8 cellular contexts compared by ENCODE assay signal in the genomic region with DNA sequence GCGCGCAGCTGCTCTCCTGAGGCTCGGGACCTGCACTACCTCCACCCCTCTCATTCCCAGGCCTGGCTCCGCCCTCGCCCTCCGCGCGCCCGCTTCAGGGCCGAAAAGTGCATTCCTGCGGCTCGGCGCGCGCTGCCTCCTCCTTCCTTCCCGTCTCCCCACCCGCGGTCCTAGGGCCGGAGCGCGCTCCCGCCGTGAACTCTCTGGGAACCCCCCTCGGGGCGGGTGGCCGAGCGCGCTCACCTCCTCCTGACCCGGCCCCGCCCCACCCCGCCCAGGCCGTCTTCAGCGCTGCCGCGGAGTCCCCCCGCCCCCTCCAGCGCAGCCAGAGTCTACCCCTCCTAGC. TPM values are rescaled to one million over a fixed set of nuclear protein-coding genes. Genes with fewer than 3 reads are reported as not detected.
DNase-seq lines count a peak whose midpoint lies in the region; ATAC-seq, FAIRE-seq and TF ChIP-seq lines count a peak whose summit lies in the region.

No MANE protein-coding gene starts in this region.

- H3K4me1 Mint-ChIP-seq in dendritic cell treated with granulocyte-macrophage colony-stimulating factor and Interleukin-4, amounts not matched to agents 40 ng/mL and 50 ng/mL, for 4 days (ENCODE audit: low read depth), result peaks cover 91% of the 10 kb centered on the region

- H3K27me3 ChIP-seq in HepG2 (ENCODE audit: control insufficient read depth in 1 of 2, insufficient read depth in 2 of 2, low read length in 2 of 2), result peaks cover 0 to 21% of the 10 kb centered on the region in 2 experiments; a peak in 4 of 5 replicates

- 5% methylated on average over 3 of the region's 37 CpGs for WGBS in HepG2 (ENCODE audit: low lambda C conversion rate)

- no peaks in the 10 kb centered on the region for H3K9me3 ChIP-seq in HepG2 (ENCODE audit: low read length)

- no peak for TF ChIP-seq EP300 in HepG2 (IDR thresholded peaks at IDR 0.05; ENCODE audit: low read depth in 2 of 2, low read length in 2 of 2)
- no peak; the same call in 1 of the 2 replicates for TF ChIP-seq EP300 in HepG2 (CRISPR knock-in tag; IDR thresholded peaks at IDR 0.05; ENCODE audit: borderline replicate concordance)

- CTCF ChIA-PET in AG04449 (lab: Yijun Ruan, JAX) (interaction anchor here (0.6 to 24.6 kb wide), 6 partner anchors 8 to 130 kb away, joined by 3 to 659 read pairs (median 4); a partner anchor contains a TSS), HepG2 (lab: Yijun Ruan, JAX; ENCODE audit: low intra/inter-chr PET ratio, low total read pairs) (no interaction called here)

- TF ChIP-seq CTCF in AG04449 (IDR thresholded peaks at IDR 0.05; ENCODE audit: insufficient read depth, low read length, missing control alignments) (no peak), HepG2 (CRISPR knock-in tag; IDR thresholded peaks at IDR 0.05) (no peak)

- H3K4me1 ChIP-seq in HepG2 (ENCODE audit: insufficient read depth, low read length), result peaks cover 72% of the 10 kb centered on the region

- FAIRE-seq in HepG2 (lab: Jason Lieb, UNC), result peak; percentile 43

- H3K9ac ChIP-seq in HepG2 (ENCODE audit: insufficient read depth, low read depth, low read length), result peak overlapping the region; percentile 85; the same call in 1 of the 2 replicates

- H3K27me3 Mint-ChIP-seq in dendritic cell treated with granulocyte-macrophage colony-stimulating factor and Interleukin-4, amounts not matched to agents 40 ng/mL and 50 ng/mL, for 4 days, result peaks cover 18% of the 10 kb centered on the region

- ATAC-seq in GM18907 (IDR thresholded peaks at IDR 0.05; ENCODE audit: unreplicated experiment) (peak; percentile 52), HG03175 (IDR thresholded peaks at IDR 0.05; ENCODE audit: unreplicated experiment) (peak; percentile 52), HepG2 (peak; percentile 80)

- H3K36me3 Mint-ChIP-seq in dendritic cell treated with granulocyte-macrophage colony-stimulating factor and Interleukin-4, amounts not matched to agents 40 ng/mL and 50 ng/mL, for 4 days (ENCODE audit: low read depth), result peaks cover 23% of the 10 kb centered on the region

- no peaks in the 10 kb centered on the region for H3K79me2 ChIP-seq in HepG2 (ENCODE audit: insufficient read depth, low read length)

- in situ Hi-C loops in HepG2 (cut with HindIII; ENCODE audit: extremely low pct_ligation_motif_present, low pct_unique_long_range_greater_than_20kb), result no loop called here

- peak overlapping the region; percentile 95 for H3K4me3 ChIP-seq in AG04449 (ENCODE audit: low read depth, low read length)
- peak overlapping the region; percentile 75 to 89 (median 89) for H3K4me3 ChIP-seq in HepG2 (replicated peaks in 1 of 3; ENCODE audit: insufficient read depth in 1 of 3, low read depth in 2 of 3, low read length in 3 of 3)

- TF ChIP-seq POLR2A in HepG2 (IDR thresholded peaks at IDR 0.05; ENCODE audit: insufficient read depth in 1 of 2, low read depth in 2 of 2, low read length in 2 of 2), result no peak

- H3K36me3 ChIP-seq in HepG2 (replicated peaks in 1 of 2; ENCODE audit: control insufficient read depth in 1 of 2, insufficient read depth in 2 of 2, low read length in 2 of 2), result no peaks in the 10 kb centered on the region

- peak overlapping the region; percentile 88 for H3K27ac ChIP-seq in HepG2 (ENCODE audit: extremely low read length, insufficient read depth, low read length)

- POLR2A ChIA-PET in AG04449 (lab: Yijun Ruan, JAX) (interaction anchor here (0.7 to 2.4 kb wide), 7 partner anchors 8 to 220 kb away, joined by 3 to 11 read pairs (median 3); a partner anchor contains a TSS), HepG2 (lab: Yijun Ruan, JAX) (interaction anchor here (1.6 to 3.7 kb wide), 7 partner anchors 10 to 142 kb away, joined by 7 to 17 read pairs (median 9); a partner anchor contains a TSS)

- no TSS peak for BruUV-seq in HepG2 (replicated peaks; lab: Mats Ljungman, UMichigan)

- H3K4me2 ChIP-seq in HepG2 (ENCODE audit: low read depth, low read length), result peak overlapping the region; percentile 100

- TF ChIP-seq RAD21 in HepG2 (CRISPR knock-in tag; IDR thresholded peaks at IDR 0.05), result no peak

- no peaks in the 10 kb centered on the region for H3K9me3 Mint-ChIP-seq in dendritic cell treated with granulocyte-macrophage colony-stimulating factor and Interleukin-4, amounts not matched to agents 40 ng/mL and 50 ng/mL, for 4 days

- H4K20me1 ChIP-seq in HepG2 (ENCODE audit: insufficient read depth, low read length), result no peaks in the 10 kb centered on the region

- peak overlapping the region; percentile 87 for H3K4me3 Mint-ChIP-seq in dendritic cell treated with granulocyte-macrophage colony-stimulating factor and Interleukin-4, amounts not matched to agents 40 ng/mL and 50 ng/mL, for 4 days

- no peak overlapping the region for H2AFZ ChIP-seq in HepG2 (ENCODE audit: low read length)

- H3K27ac Mint-ChIP-seq in dendritic cell treated with granulocyte-macrophage colony-stimulating factor and Interleukin-4, amounts not matched to agents 40 ng/mL and 50 ng/mL, for 4 days, result peak overlapping the region; percentile 96

- DNase-seq in AG04449 (ENCODE audit: low read depth, low spot score) (peak; percentile 28), NCI-H69 (lab: John Stamatoyannopoulos, UW) (peak; percentile 97), HepG2 (ENCODE audit: low spot score) (peak; percentile 81)
- peak; percentile 57 to 63 for DNase-seq in activated CD4-positive, alpha-beta T cell treated with anti-CD3 and anti-CD28 coated beads, Interleukin-2, amount 50 U/mL, for 24 hours (ENCODE audit: low read depth in 1 of 2, low spot score in 1 of 2)
- DNase-seq in stimulated activated CD4-positive, alpha-beta T cell treated with anti-CD3 and anti-CD28 coated beads, Interleukin-2, amount 100 ng/mL, for 24 hours, result peak; percentile 80 to 85

- intact Hi-C loops in dendritic cell treated with granulocyte-macrophage colony-stimulating factor and Interleukin-4, amounts not matched to agents 40 ng/mL and 50 ng/mL, for 4 days (cut with micrococcal nuclease), result loop anchor here (2.0 kb wide), 3 partner anchors 32 to 78 kb away; a partner anchor contains a TSS
- intact Hi-C loops in HepG2 (cut with micrococcal nuclease; ENCODE audit: unreplicated experiment), result loop anchor here (5.0 kb wide), 1 partner anchor 76 kb away; a partner anchor contains a TSS

RNA-seq across cellular contexts. Expression of a gene that starts 11.2 kb away (rescaled TPM):
- 0.77 and 0.91 TPM in 2 replicates for total RNA-seq in HepG2 (2016; rRNA removed; fragmentation: Illumina TruSeq; extraction: Trizol)
- 0.18 and 0.91 TPM in 2 replicates for total RNA-seq in HepG2 (2016; cell fraction: cytosol; rRNA removed; fragmentation: Illumina TruSeq; extraction: Trizol; ENCODE audit: low read depth)
- 0.49 and 1.3 TPM in 2 replicates for total RNA-seq in HepG2 (2016; cell fraction: insoluble cytoplasmic fraction; rRNA removed; fragmentation: Illumina TruSeq; extraction: Trizol)
- 0.90 and 1.1 TPM in 2 replicates for total RNA-seq in HepG2 (2016; cell fraction: membrane; rRNA removed; fragmentation: Illumina TruSeq; extraction: Trizol)
- total RNA-seq in HepG2 (2016; cell fraction: nucleus; rRNA removed; fragmentation: Illumina TruSeq; extraction: Trizol), result 0.72 and 1.5 TPM in 2 replicates
- 1.5 and 1.6 TPM in 2 replicates for polyA plus RNA-seq in HepG2 (2011; rRNA removed)
- 0.87 and 1.9 TPM in 2 replicates for polyA plus RNA-seq in HepG2 (2011; cell fraction: cytosol; rRNA removed)
- polyA plus RNA-seq in HepG2 (2011; cell fraction: nucleus; rRNA removed), result 3.2 and 4.1 TPM in 2 replicates
- polyA plus RNA-seq in HepG2 (2012), result 0.89 and 0.92 TPM in 2 replicates
- polyA plus RNA-seq in HepG2 (2016; cell fraction: cytosol; fragmentation: Illumina TruSeq; extraction: Trizol; ENCODE audit: low read depth), result 0.21 and 0.27 TPM in 2 replicates
- polyA plus RNA-seq in HepG2 (2016; cell fraction: insoluble cytoplasmic fraction; fragmentation: Illumina TruSeq; extraction: Trizol; ENCODE audit: low read depth), result 1.0 and 1.1 TPM in 2 replicates
- 0.57 and 0.81 TPM in 2 replicates for polyA plus RNA-seq in HepG2 (2016; cell fraction: membrane; fragmentation: Illumina TruSeq; extraction: Trizol; ENCODE audit: low read depth)
- polyA plus RNA-seq in HepG2 (2016; cell fraction: nucleus; fragmentation: Illumina TruSeq; extraction: Trizol; ENCODE audit: insufficient read depth, low read depth), result 2.2 and 2.3 TPM in 2 replicates
- polyA minus RNA-seq in HepG2 (2011; rRNA and poly(A)+ RNA removed; ENCODE audit: low replicate concordance), result 4.0 and 33.4 TPM in 2 replicates
- polyA minus RNA-seq in HepG2 (2011; cell fraction: cytosol; rRNA and poly(A)+ RNA removed), result 0.99 and 1.1 TPM in 2 replicates
- polyA minus RNA-seq in HepG2 (2011; cell fraction: nucleus; rRNA and poly(A)+ RNA removed), result 0.25 and 1.7 TPM in 2 replicates

RNA-seq across cellular contexts. Expression of a gene that starts 13.8 kb away (rescaled TPM):
- total RNA-seq in HepG2 (2016; rRNA removed; fragmentation: Illumina TruSeq; extraction: Trizol), result 0.13 and 0.18 TPM in 2 replicates
- not detected in 2 replicates for total RNA-seq in HepG2 (2016; cell fraction: cytosol; rRNA removed; fragmentation: Illumina TruSeq; extraction: Trizol; ENCODE audit: low read depth)
- 0.32 TPM in 1 of 2 replicates, not detected in the other for total RNA-seq in HepG2 (2016; cell fraction: insoluble cytoplasmic fraction; rRNA removed; fragmentation: Illumina TruSeq; extraction: Trizol)
- total RNA-seq in HepG2 (2016; cell fraction: membrane; rRNA removed; fragmentation: Illumina TruSeq; extraction: Trizol), result not detected in 2 replicates
- not detected in 2 replicates for total RNA-seq in HepG2 (2016; cell fraction: nucleus; rRNA removed; fragmentation: Illumina TruSeq; extraction: Trizol)
- polyA plus RNA-seq in HepG2 (2011; rRNA removed), result 0.14 and 0.16 TPM in 2 replicates
- polyA plus RNA-seq in HepG2 (2011; cell fraction: cytosol; rRNA removed), result 0.09 and 0.13 TPM in 2 replicates
- 0.39 and 0.40 TPM in 2 replicates for polyA plus RNA-seq in HepG2 (2011; cell fraction: nucleus; rRNA removed)
- polyA plus RNA-seq in HepG2 (2012), result 0.20 and 0.30 TPM in 2 replicates
- not detected in 2 replicates for polyA plus RNA-seq in HepG2 (2016; cell fraction: cytosol; fragmentation: Illumina TruSeq; extraction: Trizol; ENCODE audit: low read depth)
- polyA plus RNA-seq in HepG2 (2016; cell fraction: insoluble cytoplasmic fraction; fragmentation: Illumina TruSeq; extraction: Trizol; ENCODE audit: low read depth), result 0.33 TPM in 1 of 2 replicates, not detected in the other
- not detected in 2 replicates for polyA plus RNA-seq in HepG2 (2016; cell fraction: membrane; fragmentation: Illumina TruSeq; extraction: Trizol; ENCODE audit: low read depth)
- 0.20 TPM in 1 of 2 replicates, not detected in the other for polyA plus RNA-seq in HepG2 (2016; cell fraction: nucleus; fragmentation: Illumina TruSeq; extraction: Trizol; ENCODE audit: insufficient read depth, low read depth)
- polyA minus RNA-seq in HepG2 (2011; rRNA and poly(A)+ RNA removed; ENCODE audit: low replicate concordance), result 0.40 and 2.6 TPM in 2 replicates
- polyA minus RNA-seq in HepG2 (2011; cell fraction: cytosol; rRNA and poly(A)+ RNA removed), result not detected in 2 replicates
- not detected in 2 replicates for polyA minus RNA-seq in HepG2 (2011; cell fraction: nucleus; rRNA and poly(A)+ RNA removed)

RNA-seq across cellular contexts. Expression of a gene that starts 40.1 kb away (rescaled TPM):
- 2.7 and 7.2 TPM in 2 replicates for total RNA-seq in HepG2 (2016; rRNA removed; fragmentation: Illumina TruSeq; extraction: Trizol)
- 3.9 and 6.0 TPM in 2 replicates for total RNA-seq in HepG2 (2016; cell fraction: cytosol; rRNA removed; fragmentation: Illumina TruSeq; extraction: Trizol; ENCODE audit: low read depth)
- total RNA-seq in HepG2 (2016; cell fraction: insoluble cytoplasmic fraction; rRNA removed; fragmentation: Illumina TruSeq; extraction: Trizol), result 1.3 and 7.7 TPM in 2 replicates
- total RNA-seq in HepG2 (2016; cell fraction: membrane; rRNA removed; fragmentation: Illumina TruSeq; extraction: Trizol), result 2.3 TPM in 2 replicates
- total RNA-seq in HepG2 (2016; cell fraction: nucleus; rRNA removed; fragmentation: Illumina TruSeq; extraction: Trizol), result 12.9 and 16.2 TPM in 2 replicates
- polyA plus RNA-seq in HepG2 (2011; rRNA removed), result 23.5 and 25.2 TPM in 2 replicates
- 4.3 and 5.6 TPM in 2 replicates for polyA plus RNA-seq in HepG2 (2011; cell fraction: cytosol; rRNA removed)
- polyA plus RNA-seq in HepG2 (2011; cell fraction: nucleus; rRNA removed), result 112 and 125 TPM in 2 replicates
- polyA plus RNA-seq in HepG2 (2012), result 10.0 and 10.8 TPM in 2 replicates
- 0.41 and 0.44 TPM in 2 replicates for polyA plus RNA-seq in HepG2 (2016; cell fraction: cytosol; fragmentation: Illumina TruSeq; extraction: Trizol; ENCODE audit: low read depth)
- polyA plus RNA-seq in HepG2 (2016; cell fraction: insoluble cytoplasmic fraction; fragmentation: Illumina TruSeq; extraction: Trizol; ENCODE audit: low read depth), result 2.9 and 3.3 TPM in 2 replicates
- 1.2 TPM in 2 replicates for polyA plus RNA-seq in HepG2 (2016; cell fraction: membrane; fragmentation: Illumina TruSeq; extraction: Trizol; ENCODE audit: low read depth)
- polyA plus RNA-seq in HepG2 (2016; cell fraction: nucleus; fragmentation: Illumina TruSeq; extraction: Trizol; ENCODE audit: insufficient read depth, low read depth), result 64.6 and 67.6 TPM in 2 replicates
- 12.1 and 29.8 TPM in 2 replicates for polyA minus RNA-seq in HepG2 (2011; rRNA and poly(A)+ RNA removed; ENCODE audit: low replicate concordance)
- polyA minus RNA-seq in HepG2 (2011; cell fraction: cytosol; rRNA and poly(A)+ RNA removed), result 1.8 and 1.9 TPM in 2 replicates
- polyA minus RNA-seq in HepG2 (2011; cell fraction: nucleus; rRNA and poly(A)+ RNA removed), result 20.1 and 26.4 TPM in 2 replicates

RNA-seq across cellular contexts. Expression of a gene that starts 40.3 kb away (rescaled TPM):
- 15.0 and 16.9 TPM in 2 replicates for total RNA-seq in HepG2 (2016; rRNA removed; fragmentation: Illumina TruSeq; extraction: Trizol)
- total RNA-seq in HepG2 (2016; cell fraction: cytosol; rRNA removed; fragmentation: Illumina TruSeq; extraction: Trizol; ENCODE audit: low read depth), result 2.4 and 4.8 TPM in 2 replicates
- total RNA-seq in HepG2 (2016; cell fraction: insoluble cytoplasmic fraction; rRNA removed; fragmentation: Illumina TruSeq; extraction: Trizol), result 13.9 and 16.1 TPM in 2 replicates
- 11.3 and 11.8 TPM in 2 replicates for total RNA-seq in HepG2 (2016; cell fraction: membrane; rRNA removed; fragmentation: Illumina TruSeq; extraction: Trizol)
- total RNA-seq in HepG2 (2016; cell fraction: nucleus; rRNA removed; fragmentation: Illumina TruSeq; extraction: Trizol), result 20.9 and 23.7 TPM in 2 replicates
- 19.0 and 22.0 TPM in 2 replicates for polyA plus RNA-seq in HepG2 (2011; rRNA removed)
- polyA plus RNA-seq in HepG2 (2011; cell fraction: cytosol; rRNA removed), result 7.2 and 8.9 TPM in 2 replicates
- 49.3 and 50.2 TPM in 2 replicates for polyA plus RNA-seq in HepG2 (2011; cell fraction: nucleus; rRNA removed)
- polyA plus RNA-seq in HepG2 (2012), result 15.4 and 16.5 TPM in 2 replicates
- polyA plus RNA-seq in HepG2 (2016; cell fraction: cytosol; fragmentation: Illumina TruSeq; extraction: Trizol; ENCODE audit: low read depth), result 1.4 and 2.0 TPM in 2 replicates
- polyA plus RNA-seq in HepG2 (2016; cell fraction: insoluble cytoplasmic fraction; fragmentation: Illumina TruSeq; extraction: Trizol; ENCODE audit: low read depth), result 11.3 and 12.0 TPM in 2 replicates
- polyA plus RNA-seq in HepG2 (2016; cell fraction: membrane; fragmentation: Illumina TruSeq; extraction: Trizol; ENCODE audit: low read depth), result 4.1 and 5.8 TPM in 2 replicates
- 21.2 and 25.1 TPM in 2 replicates for polyA plus RNA-seq in HepG2 (2016; cell fraction: nucleus; fragmentation: Illumina TruSeq; extraction: Trizol; ENCODE audit: insufficient read depth, low read depth)
- polyA minus RNA-seq in HepG2 (2011; rRNA and poly(A)+ RNA removed; ENCODE audit: low replicate concordance), result 41.0 and 77.8 TPM in 2 replicates
- 8.4 and 10.6 TPM in 2 replicates for polyA minus RNA-seq in HepG2 (2011; cell fraction: cytosol; rRNA and poly(A)+ RNA removed)
- 91.4 and 93.6 TPM in 2 replicates for polyA minus RNA-seq in HepG2 (2011; cell fraction: nucleus; rRNA and poly(A)+ RNA removed)

RNA-seq across cellular contexts. Expression of a gene that starts 47.3 kb away (rescaled TPM):
- total RNA-seq in HepG2 (2016; rRNA removed; fragmentation: Illumina TruSeq; extraction: Trizol), result 11.5 and 11.6 TPM in 2 replicates
- 2.5 and 2.8 TPM in 2 replicates for total RNA-seq in HepG2 (2016; cell fraction: cytosol; rRNA removed; fragmentation: Illumina TruSeq; extraction: Trizol; ENCODE audit: low read depth)
- total RNA-seq in HepG2 (2016; cell fraction: insoluble cytoplasmic fraction; rRNA removed; fragmentation: Illumina TruSeq; extraction: Trizol), result 11.5 and 12.0 TPM in 2 replicates
- 3.1 and 4.2 TPM in 2 replicates for total RNA-seq in HepG2 (2016; cell fraction: membrane; rRNA removed; fragmentation: Illumina TruSeq; extraction: Trizol)
- 16.7 and 24.8 TPM in 2 replicates for total RNA-seq in HepG2 (2016; cell fraction: nucleus; rRNA removed; fragmentation: Illumina TruSeq; extraction: Trizol)
- polyA plus RNA-seq in HepG2 (2011; rRNA removed), result 5.3 and 5.8 TPM in 2 replicates
- 1.9 and 3.3 TPM in 2 replicates for polyA plus RNA-seq in HepG2 (2011; cell fraction: cytosol; rRNA removed)
- 22.2 and 36.2 TPM in 2 replicates for polyA plus RNA-seq in HepG2 (2011; cell fraction: nucleus; rRNA removed)
- 2.4 and 4.2 TPM in 2 replicates for polyA plus RNA-seq in HepG2 (2012)
- polyA plus RNA-seq in HepG2 (2016; cell fraction: cytosol; fragmentation: Illumina TruSeq; extraction: Trizol; ENCODE audit: low read depth), result 0.60 and 0.89 TPM in 2 replicates
- 5.1 and 8.7 TPM in 2 replicates for polyA plus RNA-seq in HepG2 (2016; cell fraction: insoluble cytoplasmic fraction; fragmentation: Illumina TruSeq; extraction: Trizol; ENCODE audit: low read depth)
- polyA plus RNA-seq in HepG2 (2016; cell fraction: membrane; fragmentation: Illumina TruSeq; extraction: Trizol; ENCODE audit: low read depth), result 1.7 and 1.8 TPM in 2 replicates
- polyA plus RNA-seq in HepG2 (2016; cell fraction: nucleus; fragmentation: Illumina TruSeq; extraction: Trizol; ENCODE audit: insufficient read depth, low read depth), result 41.3 and 46.0 TPM in 2 replicates
- polyA minus RNA-seq in HepG2 (2011; rRNA and poly(A)+ RNA removed; ENCODE audit: low replicate concordance), result 14.1 and 75.7 TPM in 2 replicates
- polyA minus RNA-seq in HepG2 (2011; cell fraction: cytosol; rRNA and poly(A)+ RNA removed), result 2.5 and 3.9 TPM in 2 replicates
- 13.1 and 16.0 TPM in 2 replicates for polyA minus RNA-seq in HepG2 (2011; cell fraction: nucleus; rRNA and poly(A)+ RNA removed)

Comparison
In these comparisons a context has a peak if more than half of its experiments do, and no peak if none do; other contexts are left out.
1. Peak in every context shown above with its lines: DNase-seq, ATAC-seq, H3K4me3 ChIP-seq and H3K27ac ChIP-seq.
2. DNase-seq: peak in every context shown above with its lines; median percentile 97 in NCI-H69; 82 in stimulated activated CD4-positive, alpha-beta T cell treated with anti-CD3 and anti-CD28 coated beads, Interleukin-2, amount 100 ng/mL, for 24 hours; 81 in HepG2; 60 in activated CD4-positive, alpha-beta T cell treated with anti-CD3 and anti-CD28 coated beads, Interleukin-2, amount 50 U/mL, for 24 hours; 28 in AG04449.